ENCODE assay signal across 17 cellular contexts in the genomic region with DNA sequence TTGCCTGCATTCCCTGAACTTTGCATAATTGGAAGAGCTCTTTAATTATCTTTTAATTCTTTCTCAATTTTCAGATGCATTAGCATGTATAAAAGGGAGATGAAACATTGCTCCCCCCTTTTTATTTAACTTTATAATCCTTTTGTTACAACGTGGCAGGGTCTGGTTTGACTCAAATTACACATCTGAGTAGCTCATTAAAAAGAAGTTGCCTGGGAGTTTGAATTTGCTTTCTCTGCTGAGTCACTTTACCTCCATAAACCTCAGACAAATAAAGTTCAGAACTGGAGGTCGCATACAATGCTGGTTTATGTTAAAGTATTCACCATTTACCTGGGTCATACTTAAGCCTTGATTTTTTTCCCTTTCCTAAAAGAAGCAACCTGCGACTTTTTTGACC.
"Had no signal": no experiment of that assay in that cellular context is flagged by ENCODE, and none has a peak within 500 bp of the region (broad histone marks: within the 10 kb centered on the region; RNA-seq: fewer than 3 reads in every experiment).

No MANE protein-coding gene starts in this region.

- H3K27ac Mint-ChIP-seq: activated B cell treated with CpG ODN at 0.5 μM for 24 hours; activated CD4-positive, alpha-beta T cell treated with anti-CD3 and anti-CD28 coated beads, Interleukin-2, amount 10 ng/mL, durations not matched to agents 24 days and 14 days; immature natural killer cell; naive thymus-derived CD8-positive, alpha-beta T cell; stimulated activated naive CD8-positive, alpha-beta T cell treated with anti-CD3 and anti-CD28 coated beads, Interleukin-15, amount 100 ng/mL, for 72 hours; T-helper 1 cell treated with Interleukin-12 subunit alpha and Interleukin-12 subunit beta and Interleukin-4 antibody, amounts not matched to agents 30 μg/mL and 1 μg/mL, for 36 hours had no signal

- DNase-seq: activated B cell treated with CpG ODN at 0.5 μM for 24 hours; activated CD4-positive, alpha-beta T cell treated with anti-CD3 and anti-CD28 coated beads, Interleukin-2, amount 10 ng/mL, durations not matched to agents 24 days and 14 days; activated CD8-positive, alpha-beta memory T cell treated with anti-CD3 and anti-CD28 coated beads for 24 hours; activated naive CD4-positive, alpha-beta T cell treated with Interleukin-2 at 50 U/mL for 16 hours; effector memory CD4-positive, alpha-beta T cell; immature natural killer cell; left cardiac atrium; mammary epithelial cell; mucosa of descending colon; naive thymus-derived CD8-positive, alpha-beta T cell; stimulated activated CD4-positive, alpha-beta T cell treated with anti-CD3 and anti-CD28 coated beads, Interleukin-15, amount 100 ng/mL, for 24 hours; stimulated activated CD4-positive, alpha-beta T cell treated with anti-CD3 and anti-CD28 coated beads, Interleukin-4, amount 100 ng/mL, for 24 hours; stimulated activated naive CD8-positive, alpha-beta T cell treated with anti-CD3 and anti-CD28 coated beads, Interleukin-15, amount 100 ng/mL, for 72 hours; testis had no signal

- H3K4me1 Mint-ChIP-seq: activated B cell treated with CpG ODN at 0.5 μM for 24 hours; activated CD4-positive, alpha-beta T cell treated with anti-CD3 and anti-CD28 coated beads, Interleukin-2, amount 10 ng/mL, durations not matched to agents 24 days and 14 days; central memory CD8-positive, alpha-beta T cell; immature natural killer cell; naive thymus-derived CD8-positive, alpha-beta T cell; stimulated activated naive CD8-positive, alpha-beta T cell treated with anti-CD3 and anti-CD28 coated beads, Interleukin-15, amount 100 ng/mL, for 72 hours had no signal

- H3K4me3 Mint-ChIP-seq: activated B cell treated with CpG ODN at 0.5 μM for 24 hours; activated CD4-positive, alpha-beta T cell treated with anti-CD3 and anti-CD28 coated beads, Interleukin-2, amount 10 ng/mL, durations not matched to agents 24 days and 14 days; brain; central memory CD8-positive, alpha-beta T cell; immature natural killer cell; naive thymus-derived CD8-positive, alpha-beta T cell; stimulated activated naive CD8-positive, alpha-beta T cell treated with anti-CD3 and anti-CD28 coated beads, Interleukin-15, amount 100 ng/mL, for 72 hours; T-helper 1 cell treated with Interleukin-12 subunit alpha and Interleukin-12 subunit beta and Interleukin-4 antibody, amounts not matched to agents 30 μg/mL and 1 μg/mL, for 36 hours had no signal

- ATAC-seq: left cardiac atrium; mucosa of descending colon; naive thymus-derived CD8-positive, alpha-beta T cell; stimulated activated naive CD8-positive, alpha-beta T cell treated with anti-CD3 and anti-CD28 coated beads, Interleukin-15, amount 100 ng/mL, for 72 hours had no signal

- H3K36me3 Mint-ChIP-seq: brain; immature natural killer cell; naive thymus-derived CD8-positive, alpha-beta T cell had no signal

- H3K9me3 Mint-ChIP-seq: activated CD4-positive, alpha-beta T cell treated with anti-CD3 and anti-CD28 coated beads, Interleukin-2, amount 10 ng/mL, durations not matched to agents 24 days and 14 days; central memory CD8-positive, alpha-beta T cell; immature natural killer cell; stimulated activated naive CD8-positive, alpha-beta T cell treated with anti-CD3 and anti-CD28 coated beads, Interleukin-15, amount 100 ng/mL, for 72 hours; T-helper 1 cell treated with Interleukin-12 subunit alpha and Interleukin-12 subunit beta and Interleukin-4 antibody, amounts not matched to agents 30 μg/mL and 1 μg/mL, for 36 hours had no signal
